In the genomic region with DNA sequence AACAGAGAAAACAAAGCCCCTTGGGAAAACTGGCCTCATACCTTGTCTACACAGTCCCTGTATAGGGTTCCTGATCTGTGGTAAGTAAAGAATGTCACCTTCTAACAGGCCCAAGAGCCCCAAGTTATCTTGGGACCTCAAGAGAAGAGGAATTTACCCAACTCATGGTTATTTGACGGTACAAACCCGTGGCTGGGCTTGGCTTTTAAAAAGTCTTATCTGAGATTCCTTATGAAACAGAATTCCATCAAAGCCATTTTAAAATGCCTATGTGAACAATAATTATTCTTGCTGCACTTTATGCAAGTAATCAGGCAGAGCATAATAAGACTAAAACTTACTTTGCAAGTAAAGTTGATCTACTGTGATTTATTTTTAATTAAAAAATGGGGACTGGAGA, we compare ENCODE assay signal across 12 cellular contexts. TPM values are rescaled to one million over a fixed set of nuclear protein-coding genes. Genes with fewer than 3 reads are reported as not detected.
"Had no signal": no experiment of that assay in that cellular context is flagged by ENCODE, and none has a peak within 500 bp of the region (broad histone marks: within the 10 kb centered on the region; RNA-seq: fewer than 3 reads in every experiment).

No MANE protein-coding gene starts in this region.

- H3K9ac ChIP-seq: GM23248 had no signal

- H3K4me1 ChIP-seq: HAP-1 had no signal

- FAIRE-seq: H1, H54 had no signal

- ATAC-seq: GM23338, HCT116 had no signal

- H2AFZ ChIP-seq: GM23248, GM23338 had no signal

- H3K4me3 ChIP-seq: GM23248, GM23338, HAP-1 had no signal

- H3K27ac ChIP-seq: GM23248 had no signal

- H3K4me2 ChIP-seq: GM23338 had no signal

- DNase-seq: GM23248, GOT3, H7, H9, HCEC 1CT, HFFc6 had no signal

- H3K36me3 ChIP-seq: HAP-1 had no signal

RNA-seq across cellular contexts. Expression of a gene that starts 52.6 kb away (rescaled TPM):
- total RNA-seq: GM23248, GM23338, H1, H4, H7, H9, HFFc6 had no signal
- polyA plus RNA-seq: GM23248, GM23338, H1 had no signal
